Comparison of ENCODE assay signal across 1 cellular context in the genomic region with DNA sequence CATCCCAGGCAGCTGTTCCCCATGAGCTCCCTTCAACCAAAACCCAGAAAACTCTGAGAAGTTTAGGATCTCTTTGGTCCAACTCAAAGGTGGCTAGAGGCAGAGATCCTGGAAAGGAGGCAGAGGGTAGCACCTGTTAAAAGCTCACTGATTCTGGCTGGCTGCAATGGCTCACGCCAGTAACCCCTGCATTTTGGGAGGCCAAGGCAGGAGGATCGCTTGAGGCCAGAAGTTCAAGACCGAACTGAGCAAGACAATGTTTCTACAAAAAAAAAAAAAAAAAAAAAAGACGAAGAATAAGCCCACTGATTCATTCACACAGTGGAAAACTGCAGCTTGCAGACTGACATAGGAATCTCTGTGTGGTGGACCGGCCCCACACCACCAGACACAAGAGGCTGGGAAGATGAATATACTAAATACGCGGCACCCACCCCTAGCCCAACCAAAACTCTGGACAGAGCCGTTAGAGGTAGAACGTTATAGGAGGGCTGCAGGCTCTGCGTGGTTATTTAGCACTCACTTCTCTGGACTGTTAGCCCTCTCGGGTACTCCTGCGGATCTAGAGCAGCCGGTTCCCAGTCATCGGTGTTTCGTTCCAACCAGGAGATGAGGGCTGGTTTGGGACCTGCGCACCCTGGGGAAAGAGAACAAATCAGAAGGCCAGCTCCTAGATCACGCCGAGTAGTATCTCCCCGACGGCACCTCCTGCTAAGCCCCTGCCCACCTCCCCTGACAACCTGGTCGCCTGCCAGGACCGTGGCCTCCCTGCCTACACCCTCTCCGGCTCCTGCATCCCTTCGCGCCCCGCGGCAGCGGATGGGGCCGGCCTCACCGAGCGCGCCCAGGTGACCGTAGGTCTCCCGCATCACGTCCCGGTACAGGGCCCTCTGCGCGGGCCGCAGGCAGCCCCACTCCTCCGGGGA.
A peak's percentile ranks its signal among the peaks of the same experiment; 100 is the strongest.
TF ChIP-seq lines count a peak whose summit lies in the region.

No MANE protein-coding gene starts in this region.

TF ChIP-seq in HepG2, 621 proteins besides CTCF, POLR2A, EP300 and RAD21 (continues in another document):
- no peak for TF ChIP-seq GATAD1 (CRISPR knock-in tag; IDR thresholded peaks at IDR 0.05)
- TF ChIP-seq ZSCAN22 (CRISPR knock-in tag; IDR thresholded peaks at IDR 0.05): 0 out of 2 replicates have a peak, but pooled peaks have one; percentile 9
- no peak for TF ChIP-seq ZNF781 (CRISPR knock-in tag; IDR thresholded peaks at IDR 0.05; ENCODE audit: borderline replicate concordance, not compliant biosample characterization)
- TF ChIP-seq ZNF44 (CRISPR knock-in tag; IDR thresholded peaks at IDR 0.05): no peak
- peak; percentile 95 for TF ChIP-seq ZNF225 (CRISPR knock-in tag; IDR thresholded peaks at IDR 0.05)
- TF ChIP-seq ELF1 (CRISPR knock-in tag; IDR thresholded peaks at IDR 0.05): no peak
- no peak for TF ChIP-seq CBFB (CRISPR knock-in tag; IDR thresholded peaks at IDR 0.05)
- TF ChIP-seq, protein P1, sequence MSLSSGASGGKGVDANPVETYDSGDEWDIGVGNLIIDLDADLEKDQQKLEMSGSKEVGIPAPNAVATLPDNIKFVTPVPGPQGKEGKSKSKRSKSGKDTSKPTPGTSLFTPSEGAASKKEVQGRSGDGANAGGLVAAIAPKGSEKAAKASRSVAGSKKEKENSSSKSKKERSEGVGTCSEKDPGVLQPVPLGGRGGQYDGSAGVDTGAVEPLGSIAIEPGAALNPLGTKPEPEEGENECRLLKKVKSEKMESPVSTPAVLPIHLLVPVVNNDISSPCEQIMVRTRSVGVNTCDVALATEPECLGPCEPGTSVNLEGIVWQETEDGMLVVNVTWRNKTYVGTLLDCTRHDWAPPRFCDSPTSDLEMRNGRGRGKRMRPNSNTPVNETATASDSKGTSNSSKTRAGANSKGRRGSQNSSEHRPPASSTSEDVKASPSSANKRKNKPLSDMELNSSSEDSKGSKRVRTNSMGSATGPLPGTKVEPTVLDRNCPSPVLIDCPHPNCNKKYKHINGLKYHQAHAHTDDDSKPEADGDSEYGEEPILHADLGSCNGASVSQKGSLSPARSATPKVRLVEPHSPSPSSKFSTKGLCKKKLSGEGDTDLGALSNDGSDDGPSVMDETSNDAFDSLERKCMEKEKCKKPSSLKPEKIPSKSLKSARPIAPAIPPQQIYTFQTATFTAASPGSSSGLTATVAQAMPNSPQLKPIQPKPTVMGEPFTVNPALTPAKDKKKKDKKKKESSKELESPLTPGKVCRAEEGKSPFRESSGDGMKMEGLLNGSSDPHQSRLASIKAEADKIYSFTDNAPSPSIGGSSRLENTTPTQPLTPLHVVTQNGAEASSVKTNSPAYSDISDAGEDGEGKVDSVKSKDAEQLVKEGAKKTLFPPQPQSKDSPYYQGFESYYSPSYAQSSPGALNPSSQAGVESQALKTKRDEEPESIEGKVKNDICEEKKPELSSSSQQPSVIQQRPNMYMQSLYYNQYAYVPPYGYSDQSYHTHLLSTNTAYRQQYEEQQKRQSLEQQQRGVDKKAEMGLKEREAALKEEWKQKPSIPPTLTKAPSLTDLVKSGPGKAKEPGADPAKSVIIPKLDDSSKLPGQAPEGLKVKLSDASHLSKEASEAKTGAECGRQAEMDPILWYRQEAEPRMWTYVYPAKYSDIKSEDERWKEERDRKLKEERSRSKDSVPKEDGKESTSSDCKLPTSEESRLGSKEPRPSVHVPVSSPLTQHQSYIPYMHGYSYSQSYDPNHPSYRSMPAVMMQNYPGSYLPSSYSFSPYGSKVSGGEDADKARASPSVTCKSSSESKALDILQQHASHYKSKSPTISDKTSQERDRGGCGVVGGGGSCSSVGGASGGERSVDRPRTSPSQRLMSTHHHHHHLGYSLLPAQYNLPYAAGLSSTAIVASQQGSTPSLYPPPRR (CRISPR knock-in tag; IDR thresholded peaks at IDR 0.05; ENCODE audit: borderline replicate concordance): peak; percentile 23; the same call in 1 of the 2 replicates
- TF ChIP-seq ZNF33A (CRISPR knock-in tag; IDR thresholded peaks at IDR 0.05; ENCODE audit: borderline replicate concordance): no peak
- TF ChIP-seq, protein P2, sequence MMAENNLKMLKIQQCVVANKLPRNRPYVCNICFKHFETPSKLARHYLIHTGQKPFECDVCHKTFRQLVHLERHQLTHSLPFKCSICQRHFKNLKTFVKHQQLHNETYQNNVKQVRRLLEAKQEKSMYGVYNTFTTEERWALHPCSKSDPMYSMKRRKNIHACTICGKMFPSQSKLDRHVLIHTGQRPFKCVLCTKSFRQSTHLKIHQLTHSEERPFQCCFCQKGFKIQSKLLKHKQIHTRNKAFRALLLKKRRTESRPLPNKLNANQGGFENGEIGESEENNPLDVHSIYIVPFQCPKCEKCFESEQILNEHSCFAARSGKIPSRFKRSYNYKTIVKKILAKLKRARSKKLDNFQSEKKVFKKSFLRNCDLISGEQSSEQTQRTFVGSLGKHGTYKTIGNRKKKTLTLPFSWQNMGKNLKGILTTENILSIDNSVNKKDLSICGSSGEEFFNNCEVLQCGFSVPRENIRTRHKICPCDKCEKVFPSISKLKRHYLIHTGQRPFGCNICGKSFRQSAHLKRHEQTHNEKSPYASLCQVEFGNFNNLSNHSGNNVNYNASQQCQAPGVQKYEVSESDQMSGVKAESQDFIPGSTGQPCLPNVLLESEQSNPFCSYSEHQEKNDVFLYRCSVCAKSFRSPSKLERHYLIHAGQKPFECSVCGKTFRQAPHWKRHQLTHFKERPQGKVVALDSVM (CRISPR knock-in tag; IDR thresholded peaks at IDR 0.05): peak; percentile 87
- no peak for TF ChIP-seq ZNF737 (CRISPR knock-in tag; IDR thresholded peaks at IDR 0.05; ENCODE audit: borderline replicate concordance)
- TF ChIP-seq, protein P3, sequence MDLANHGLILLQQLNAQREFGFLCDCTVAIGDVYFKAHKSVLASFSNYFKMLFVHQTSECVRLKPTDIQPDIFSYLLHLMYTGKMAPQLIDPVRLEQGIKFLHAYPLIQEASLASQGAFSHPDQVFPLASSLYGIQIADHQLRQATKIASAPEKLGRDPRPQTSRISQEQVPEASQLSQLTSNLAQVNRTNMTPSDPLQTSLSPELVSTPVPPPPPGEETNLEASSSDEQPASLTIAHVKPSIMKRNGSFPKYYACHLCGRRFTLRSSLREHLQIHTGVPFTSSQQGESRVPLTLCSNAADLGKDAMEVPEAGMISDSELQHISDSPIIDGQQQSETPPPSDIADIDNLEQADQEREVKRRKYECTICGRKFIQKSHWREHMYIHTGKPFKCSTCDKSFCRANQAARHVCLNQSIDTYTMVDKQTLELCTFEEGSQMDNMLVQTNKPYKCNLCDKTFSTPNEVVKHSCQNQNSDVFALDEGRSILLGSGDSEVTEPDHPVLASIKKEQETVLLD (CRISPR knock-in tag; IDR thresholded peaks at IDR 0.05; ENCODE audit: low read depth): no peak
- peak; percentile 41 for TF ChIP-seq HNRNPK (IDR thresholded peaks at IDR 0.05; ENCODE audit: low read depth, low read length, poor library complexity, severe bottlenecking)
- TF ChIP-seq STAT5B (CRISPR knock-in tag; IDR thresholded peaks at IDR 0.05): no peak
- no peak for TF ChIP-seq SCMH1 (CRISPR knock-in tag; IDR thresholded peaks at IDR 0.05; ENCODE audit: borderline replicate concordance)
- TF ChIP-seq, protein P4, sequence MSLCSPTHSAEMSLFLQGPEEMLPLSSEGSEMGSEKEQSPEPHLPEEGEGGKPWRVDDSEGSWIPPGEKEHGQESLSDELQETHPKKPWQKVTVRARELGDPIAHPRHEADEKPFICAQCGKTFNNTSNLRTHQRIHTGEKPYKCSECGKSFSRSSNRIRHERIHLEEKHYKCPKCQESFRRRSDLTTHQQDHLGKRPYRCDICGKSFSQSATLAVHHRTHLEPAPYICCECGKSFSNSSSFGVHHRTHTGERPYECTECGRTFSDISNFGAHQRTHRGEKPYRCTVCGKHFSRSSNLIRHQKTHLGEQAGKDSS (CRISPR knock-in tag; IDR thresholded peaks at IDR 0.05; ENCODE audit: borderline replicate concordance, low read depth): peak; percentile 66; the same call in 1 of the 2 replicates
- no peak; the same call in 1 of the 2 replicates for TF ChIP-seq FOXC1 (CRISPR knock-in tag; IDR thresholded peaks at IDR 0.05; ENCODE audit: borderline replicate concordance)
- TF ChIP-seq, protein P5, sequence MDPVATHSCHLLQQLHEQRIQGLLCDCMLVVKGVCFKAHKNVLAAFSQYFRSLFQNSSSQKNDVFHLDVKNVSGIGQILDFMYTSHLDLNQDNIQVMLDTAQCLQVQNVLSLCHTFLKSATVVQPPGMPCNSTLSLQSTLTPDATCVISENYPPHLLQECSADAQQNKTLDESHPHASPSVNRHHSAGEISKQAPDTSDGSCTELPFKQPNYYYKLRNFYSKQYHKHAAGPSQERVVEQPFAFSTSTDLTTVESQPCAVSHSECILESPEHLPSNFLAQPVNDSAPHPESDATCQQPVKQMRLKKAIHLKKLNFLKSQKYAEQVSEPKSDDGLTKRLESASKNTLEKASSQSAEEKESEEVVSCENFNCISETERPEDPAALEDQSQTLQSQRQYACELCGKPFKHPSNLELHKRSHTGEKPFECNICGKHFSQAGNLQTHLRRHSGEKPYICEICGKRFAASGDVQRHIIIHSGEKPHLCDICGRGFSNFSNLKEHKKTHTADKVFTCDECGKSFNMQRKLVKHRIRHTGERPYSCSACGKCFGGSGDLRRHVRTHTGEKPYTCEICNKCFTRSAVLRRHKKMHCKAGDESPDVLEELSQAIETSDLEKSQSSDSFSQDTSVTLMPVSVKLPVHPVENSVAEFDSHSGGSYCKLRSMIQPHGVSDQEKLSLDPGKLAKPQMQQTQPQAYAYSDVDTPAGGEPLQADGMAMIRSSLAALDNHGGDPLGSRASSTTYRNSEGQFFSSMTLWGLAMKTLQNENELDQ (CRISPR knock-in tag; IDR thresholded peaks at IDR 0.05; ENCODE audit: borderline replicate concordance): no peak
- TF ChIP-seq, protein P6, sequence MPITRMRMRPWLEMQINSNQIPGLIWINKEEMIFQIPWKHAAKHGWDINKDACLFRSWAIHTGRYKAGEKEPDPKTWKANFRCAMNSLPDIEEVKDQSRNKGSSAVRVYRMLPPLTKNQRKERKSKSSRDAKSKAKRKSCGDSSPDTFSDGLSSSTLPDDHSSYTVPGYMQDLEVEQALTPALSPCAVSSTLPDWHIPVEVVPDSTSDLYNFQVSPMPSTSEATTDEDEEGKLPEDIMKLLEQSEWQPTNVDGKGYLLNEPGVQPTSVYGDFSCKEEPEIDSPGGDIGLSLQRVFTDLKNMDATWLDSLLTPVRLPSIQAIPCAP (CRISPR knock-in tag; IDR thresholded peaks at IDR 0.05; ENCODE audit: low read depth): no peak
- TF ChIP-seq ZBTB3 (CRISPR knock-in tag; IDR thresholded peaks at IDR 0.05; ENCODE audit: borderline replicate concordance, low read depth): no peak
- TF ChIP-seq, protein P7, sequence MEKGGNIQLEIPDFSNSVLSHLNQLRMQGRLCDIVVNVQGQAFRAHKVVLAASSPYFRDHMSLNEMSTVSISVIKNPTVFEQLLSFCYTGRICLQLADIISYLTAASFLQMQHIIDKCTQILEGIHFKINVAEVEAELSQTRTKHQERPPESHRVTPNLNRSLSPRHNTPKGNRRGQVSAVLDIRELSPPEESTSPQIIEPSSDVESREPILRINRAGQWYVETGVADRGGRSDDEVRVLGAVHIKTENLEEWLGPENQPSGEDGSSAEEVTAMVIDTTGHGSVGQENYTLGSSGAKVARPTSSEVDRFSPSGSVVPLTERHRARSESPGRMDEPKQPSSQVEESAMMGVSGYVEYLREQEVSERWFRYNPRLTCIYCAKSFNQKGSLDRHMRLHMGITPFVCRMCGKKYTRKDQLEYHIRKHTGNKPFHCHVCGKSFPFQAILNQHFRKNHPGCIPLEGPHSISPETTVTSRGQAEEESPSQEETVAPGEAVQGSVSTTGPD (CRISPR knock-in tag; IDR thresholded peaks at IDR 0.05): peak; percentile 20; the same call in 1 of the 2 replicates
- TF ChIP-seq FOSL1 (CRISPR knock-in tag; IDR thresholded peaks at IDR 0.05; ENCODE audit: borderline replicate concordance): no peak
- TF ChIP-seq NBN (conservative IDR thresholded peaks at IDR 0.05): no peak
- TF ChIP-seq HOXA3 (CRISPR knock-in tag; IDR thresholded peaks at IDR 0.05): no peak
- no peak for TF ChIP-seq HMG20B (CRISPR knock-in tag; conservative IDR thresholded peaks at IDR 0.05)
- TF ChIP-seq HNF4A (CRISPR knock-in tag; IDR thresholded peaks at IDR 0.05): no peak
- no peak for TF ChIP-seq ZNF891 (CRISPR knock-in tag; IDR thresholded peaks at IDR 0.05)
- TF ChIP-seq, protein P8, sequence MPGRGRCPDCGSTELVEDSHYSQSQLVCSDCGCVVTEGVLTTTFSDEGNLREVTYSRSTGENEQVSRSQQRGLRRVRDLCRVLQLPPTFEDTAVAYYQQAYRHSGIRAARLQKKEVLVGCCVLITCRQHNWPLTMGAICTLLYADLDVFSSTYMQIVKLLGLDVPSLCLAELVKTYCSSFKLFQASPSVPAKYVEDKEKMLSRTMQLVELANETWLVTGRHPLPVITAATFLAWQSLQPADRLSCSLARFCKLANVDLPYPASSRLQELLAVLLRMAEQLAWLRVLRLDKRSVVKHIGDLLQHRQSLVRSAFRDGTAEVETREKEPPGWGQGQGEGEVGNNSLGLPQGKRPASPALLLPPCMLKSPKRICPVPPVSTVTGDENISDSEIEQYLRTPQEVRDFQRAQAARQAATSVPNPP (CRISPR knock-in tag; IDR thresholded peaks at IDR 0.05): no peak
- TF ChIP-seq, protein P9, sequence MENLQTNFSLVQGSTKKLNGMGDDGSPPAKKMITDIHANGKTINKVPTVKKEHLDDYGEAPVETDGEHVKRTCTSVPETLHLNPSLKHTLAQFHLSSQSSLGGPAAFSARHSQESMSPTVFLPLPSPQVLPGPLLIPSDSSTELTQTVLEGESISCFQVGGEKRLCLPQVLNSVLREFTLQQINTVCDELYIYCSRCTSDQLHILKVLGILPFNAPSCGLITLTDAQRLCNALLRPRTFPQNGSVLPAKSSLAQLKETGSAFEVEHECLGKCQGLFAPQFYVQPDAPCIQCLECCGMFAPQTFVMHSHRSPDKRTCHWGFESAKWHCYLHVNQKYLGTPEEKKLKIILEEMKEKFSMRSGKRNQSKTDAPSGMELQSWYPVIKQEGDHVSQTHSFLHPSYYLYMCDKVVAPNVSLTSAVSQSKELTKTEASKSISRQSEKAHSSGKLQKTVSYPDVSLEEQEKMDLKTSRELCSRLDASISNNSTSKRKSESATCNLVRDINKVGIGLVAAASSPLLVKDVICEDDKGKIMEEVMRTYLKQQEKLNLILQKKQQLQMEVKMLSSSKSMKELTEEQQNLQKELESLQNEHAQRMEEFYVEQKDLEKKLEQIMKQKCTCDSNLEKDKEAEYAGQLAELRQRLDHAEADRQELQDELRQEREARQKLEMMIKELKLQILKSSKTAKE (CRISPR knock-in tag; IDR thresholded peaks at IDR 0.05; ENCODE audit: borderline replicate concordance): peak; percentile 62
- TF ChIP-seq CREM (IDR thresholded peaks at IDR 0.05): no peak
- TF ChIP-seq CREM (CRISPR knock-in tag; IDR thresholded peaks at IDR 0.05): no peak
- no peak for TF ChIP-seq ZNF619 (CRISPR knock-in tag; IDR thresholded peaks at IDR 0.05)
- no peak for TF ChIP-seq ZNF160 (CRISPR knock-in tag; IDR thresholded peaks at IDR 0.05)
- peak; percentile 95 for TF ChIP-seq ZNF839 (CRISPR knock-in tag; IDR thresholded peaks at IDR 0.05; ENCODE audit: borderline replicate concordance)
- TF ChIP-seq MEIS1 (CRISPR knock-in tag; IDR thresholded peaks at IDR 0.05; ENCODE audit: borderline replicate concordance): 0 out of 2 replicates have a peak, but pooled peaks have one; percentile 14
- no peak for TF ChIP-seq PAX8 (CRISPR knock-in tag; IDR thresholded peaks at IDR 0.05; ENCODE audit: borderline replicate concordance)
- TF ChIP-seq, protein P10, sequence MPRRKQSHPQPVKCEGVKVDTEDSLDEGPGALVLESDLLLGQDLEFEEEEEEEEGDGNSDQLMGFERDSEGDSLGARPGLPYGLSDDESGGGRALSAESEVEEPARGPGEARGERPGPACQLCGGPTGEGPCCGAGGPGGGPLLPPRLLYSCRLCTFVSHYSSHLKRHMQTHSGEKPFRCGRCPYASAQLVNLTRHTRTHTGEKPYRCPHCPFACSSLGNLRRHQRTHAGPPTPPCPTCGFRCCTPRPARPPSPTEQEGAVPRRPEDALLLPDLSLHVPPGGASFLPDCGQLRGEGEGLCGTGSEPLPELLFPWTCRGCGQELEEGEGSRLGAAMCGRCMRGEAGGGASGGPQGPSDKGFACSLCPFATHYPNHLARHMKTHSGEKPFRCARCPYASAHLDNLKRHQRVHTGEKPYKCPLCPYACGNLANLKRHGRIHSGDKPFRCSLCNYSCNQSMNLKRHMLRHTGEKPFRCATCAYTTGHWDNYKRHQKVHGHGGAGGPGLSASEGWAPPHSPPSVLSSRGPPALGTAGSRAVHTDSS (CRISPR knock-in tag; conservative IDR thresholded peaks at IDR 0.05): no peak
